Comparison of ENCODE assay signal across 1 cellular context in the genomic region with DNA sequence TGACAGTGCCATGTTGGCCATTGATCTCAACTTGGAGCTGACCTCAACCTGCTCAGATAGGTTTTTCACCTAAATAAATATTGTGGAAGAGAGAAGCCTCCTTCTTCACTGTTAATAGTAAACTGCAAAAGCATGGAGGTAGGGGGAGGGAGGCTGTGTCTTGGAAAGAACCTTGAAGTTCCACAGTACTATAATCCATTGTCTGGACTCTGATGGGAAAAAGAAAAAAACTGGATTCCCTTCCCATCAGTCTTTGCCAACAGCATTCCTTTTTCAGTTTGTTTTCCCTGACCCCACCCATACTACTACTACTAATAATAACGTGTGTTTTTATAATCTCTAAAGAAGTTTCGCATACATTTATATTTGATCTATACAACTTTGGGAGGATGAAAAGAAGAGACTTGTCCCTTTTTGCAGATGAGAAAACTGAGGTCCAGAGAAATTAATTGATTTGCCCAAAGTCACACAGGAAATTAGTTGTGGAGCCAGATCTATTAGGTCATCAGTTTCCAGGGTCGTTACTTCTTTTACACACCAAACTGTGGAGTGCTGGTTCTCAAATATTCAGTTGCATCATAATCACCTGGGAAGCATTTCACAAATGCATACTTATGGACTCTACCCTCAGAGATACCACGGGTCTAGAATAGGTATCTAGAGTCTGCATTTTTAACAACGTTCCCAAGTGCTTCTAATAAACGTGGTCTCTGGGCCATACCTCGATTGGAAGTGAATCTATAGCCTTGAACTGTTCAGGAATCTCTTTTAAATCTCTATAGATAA.
TF ChIP-seq lines count a peak whose summit lies in the region.

No MANE protein-coding gene starts in this region.

TF ChIP-seq in HepG2, 621 proteins besides CTCF, POLR2A, EP300 and RAD21 (continued from another document):
- TF ChIP-seq, protein P1, sequence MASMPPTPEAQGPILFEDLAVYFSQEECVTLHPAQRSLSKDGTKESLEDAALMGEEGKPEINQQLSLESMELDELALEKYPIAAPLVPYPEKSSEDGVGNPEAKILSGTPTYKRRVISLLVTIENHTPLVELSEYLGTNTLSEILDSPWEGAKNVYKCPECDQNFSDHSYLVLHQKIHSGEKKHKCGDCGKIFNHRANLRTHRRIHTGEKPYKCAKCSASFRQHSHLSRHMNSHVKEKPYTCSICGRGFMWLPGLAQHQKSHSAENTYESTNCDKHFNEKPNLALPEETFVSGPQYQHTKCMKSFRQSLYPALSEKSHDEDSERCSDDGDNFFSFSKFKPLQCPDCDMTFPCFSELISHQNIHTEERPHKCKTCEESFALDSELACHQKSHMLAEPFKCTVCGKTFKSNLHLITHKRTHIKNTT (CRISPR knock-in tag; IDR thresholded peaks at IDR 0.05) = no peak
- TF ChIP-seq ZNF629 (CRISPR knock-in tag; conservative IDR thresholded peaks at IDR 0.05) = peak; percentile 74
- TF ChIP-seq, protein P2, sequence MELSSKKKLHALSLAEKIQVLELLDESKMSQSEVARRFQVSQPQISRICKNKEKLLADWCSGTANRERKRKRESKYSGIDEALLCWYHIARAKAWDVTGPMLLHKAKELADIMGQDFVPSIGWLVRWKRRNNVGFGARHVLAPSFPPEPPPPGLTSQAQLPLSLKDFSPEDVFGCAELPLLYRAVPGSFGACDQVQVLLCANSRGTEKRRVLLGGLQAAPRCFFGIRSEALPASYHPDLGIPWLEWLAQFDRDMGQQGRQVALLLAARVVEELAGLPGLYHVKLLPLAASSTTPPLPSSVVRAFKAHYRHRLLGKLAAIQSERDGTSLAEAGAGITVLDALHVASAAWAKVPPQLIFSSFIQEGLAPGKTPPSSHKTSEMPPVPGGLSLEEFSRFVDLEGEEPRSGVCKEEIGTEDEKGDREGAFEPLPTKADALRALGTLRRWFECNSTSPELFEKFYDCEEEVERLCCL (CRISPR knock-in tag; IDR thresholded peaks at IDR 0.05; ENCODE audit: borderline replicate concordance) = no peak
- TF ChIP-seq SOX13 (IDR thresholded peaks at IDR 0.05) = no peak
- no peak for TF ChIP-seq SOX13 (CRISPR knock-in tag; conservative IDR thresholded peaks at IDR 0.05 in 1 of 2, IDR thresholded peaks at IDR 0.05 in 1 of 2)
- TF ChIP-seq RBFOX2 (IDR thresholded peaks at IDR 0.05; ENCODE audit: low read depth, low read length) = no peak
- TF ChIP-seq, protein P3, sequence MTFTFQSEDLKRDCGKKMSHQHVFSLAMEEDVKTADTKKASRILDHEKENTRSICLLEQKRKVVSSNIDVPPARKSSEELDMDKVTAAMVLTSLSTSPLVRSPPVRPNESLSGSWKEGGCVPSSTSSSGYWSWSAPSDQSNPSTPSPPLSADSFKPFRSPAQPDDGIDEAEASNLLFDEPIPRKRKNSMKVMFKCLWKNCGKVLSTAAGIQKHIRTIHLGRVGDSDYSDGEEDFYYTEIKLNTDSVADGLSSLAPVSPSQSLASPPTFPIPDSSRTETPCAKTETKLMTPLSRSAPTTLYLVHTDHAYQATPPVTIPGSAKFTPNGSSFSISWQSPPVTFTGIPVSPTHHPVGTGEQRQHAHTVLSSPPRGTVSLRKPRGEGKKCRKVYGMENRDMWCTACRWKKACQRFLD (CRISPR knock-in tag; IDR thresholded peaks at IDR 0.05; ENCODE audit: borderline replicate concordance) = no peak
- TF ChIP-seq, protein P4, sequence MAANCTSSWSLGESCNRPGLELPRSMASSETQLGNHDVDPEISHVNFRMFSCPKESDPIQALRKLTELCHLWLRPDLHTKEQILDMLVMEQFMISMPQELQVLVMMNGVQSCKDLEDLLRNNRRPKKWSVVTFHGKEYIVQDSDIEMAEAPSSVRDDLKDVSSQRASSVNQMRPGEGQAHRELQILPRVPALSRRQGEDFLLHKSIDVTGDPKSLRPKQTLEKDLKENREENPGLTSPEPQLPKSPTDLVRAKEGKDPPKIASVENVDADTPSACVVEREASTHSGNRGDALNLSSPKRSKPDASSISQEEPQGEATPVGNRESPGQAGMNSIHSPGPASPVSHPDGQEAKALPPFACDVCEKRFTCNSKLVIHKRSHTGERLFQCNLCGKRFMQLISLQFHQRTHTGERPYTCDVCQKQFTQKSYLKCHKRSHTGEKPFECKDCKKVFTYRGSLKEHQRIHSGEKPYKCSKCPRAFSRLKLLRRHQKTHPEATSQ (CRISPR knock-in tag; IDR thresholded peaks at IDR 0.05; ENCODE audit: borderline replicate concordance) = no peak
- TF ChIP-seq, protein P5, sequence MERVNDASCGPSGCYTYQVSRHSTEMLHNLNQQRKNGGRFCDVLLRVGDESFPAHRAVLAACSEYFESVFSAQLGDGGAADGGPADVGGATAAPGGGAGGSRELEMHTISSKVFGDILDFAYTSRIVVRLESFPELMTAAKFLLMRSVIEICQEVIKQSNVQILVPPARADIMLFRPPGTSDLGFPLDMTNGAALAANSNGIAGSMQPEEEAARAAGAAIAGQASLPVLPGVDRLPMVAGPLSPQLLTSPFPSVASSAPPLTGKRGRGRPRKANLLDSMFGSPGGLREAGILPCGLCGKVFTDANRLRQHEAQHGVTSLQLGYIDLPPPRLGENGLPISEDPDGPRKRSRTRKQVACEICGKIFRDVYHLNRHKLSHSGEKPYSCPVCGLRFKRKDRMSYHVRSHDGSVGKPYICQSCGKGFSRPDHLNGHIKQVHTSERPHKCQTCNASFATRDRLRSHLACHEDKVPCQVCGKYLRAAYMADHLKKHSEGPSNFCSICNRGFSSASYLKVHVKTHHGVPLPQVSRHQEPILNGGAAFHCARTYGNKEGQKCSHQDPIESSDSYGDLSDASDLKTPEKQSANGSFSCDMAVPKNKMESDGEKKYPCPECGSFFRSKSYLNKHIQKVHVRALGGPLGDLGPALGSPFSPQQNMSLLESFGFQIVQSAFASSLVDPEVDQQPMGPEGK (CRISPR knock-in tag; IDR thresholded peaks at IDR 0.05) = no peak
- no peak for TF ChIP-seq MYC (CRISPR knock-in tag; IDR thresholded peaks at IDR 0.05; ENCODE audit: borderline replicate concordance)
- TF ChIP-seq HNF4A (CRISPR knock-in tag; IDR thresholded peaks at IDR 0.05) = peak; percentile 22; the same call in 1 of the 2 replicates
- no peak for TF ChIP-seq GTF3A (CRISPR knock-in tag; conservative IDR thresholded peaks at IDR 0.05)
- no peak for TF ChIP-seq SNRNP70 (IDR thresholded peaks at IDR 0.05; ENCODE audit: low read depth, low read length)
